ENCODE assay signal across 21 cellular contexts in the genomic region with DNA sequence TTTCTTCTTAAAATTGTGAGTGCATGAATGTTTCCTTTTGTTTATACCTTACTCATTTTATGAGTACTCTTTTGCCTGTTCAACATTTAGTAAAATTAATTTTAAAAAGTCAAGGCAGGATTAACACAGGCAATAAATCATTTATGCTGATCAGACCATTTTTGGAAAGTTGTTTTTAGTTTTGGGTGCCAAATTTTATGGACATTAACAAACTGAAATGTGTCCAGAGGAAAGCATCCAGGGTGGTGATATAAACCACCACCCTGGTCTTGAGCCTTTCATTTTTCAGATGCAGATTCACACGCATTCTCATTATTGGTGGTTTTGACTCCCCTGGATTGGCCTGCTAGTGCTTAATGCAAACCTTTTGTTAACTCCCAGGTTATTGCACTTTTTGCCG. TPM values are rescaled to one million over a fixed set of nuclear protein-coding genes. Genes with fewer than 3 reads are reported as not detected.
DNase-seq lines count a peak whose midpoint lies in the region; ATAC-seq, FAIRE-seq and TF ChIP-seq lines count a peak whose summit lies in the region.
"Had no signal": no experiment of that assay in that cellular context is flagged by ENCODE, and none has a peak within 500 bp of the region (broad histone marks: within the 10 kb centered on the region; RNA-seq: fewer than 3 reads in every experiment).

No MANE protein-coding gene starts in this region.

- in situ Hi-C loops in HAP-1 (cut with MboI; ENCODE audit: low sequenced_read_pairs), result no loop called here
- in situ Hi-C loops in transverse colon (cut with MboI; ENCODE audit: low pct_ligation_motif_present in 1 of 4, low pct_unique_long_range_greater_than_20kb in 1 of 4, low sequenced_read_pairs in 3 of 4), result no loop called here

- H3K36me3 Mint-ChIP-seq in WTC11, result no peaks in the 10 kb centered on the region

- H3K27ac ChIP-seq in transverse colon, result peak overlapping the region in 3 of 4 donors; percentile 59 to 68 (median 64)
- H3K27ac ChIP-seq: Peyer's patch had no signal

- CTCF ChIA-PET in WTC11 (lab: Charles Lee), result no interaction called here

- H3K27me3 Mint-ChIP-seq in WTC11 (ENCODE audit: low read depth), result no peaks in the 10 kb centered on the region
- H3K27me3 Mint-ChIP-seq: CD4-positive, alpha-beta T cell had no signal

- TF ChIP-seq CTCF in WTC11 (IDR thresholded peaks at IDR 0.05) (no peak), transverse colon (IDR thresholded peaks at IDR 0.05) (no peak)

- peaks cover 54% of the 10 kb centered on the region for H3K4me1 Mint-ChIP-seq in WTC11

- peaks cover 13% of the 10 kb centered on the region for H3K4me1 ChIP-seq in HAP-1
- H3K4me1 ChIP-seq in transverse colon, result peaks cover 0 to 13% (median 4%) of the 10 kb centered on the region in 4 donors
- H3K4me1 ChIP-seq: Peyer's patch had no signal

- FAIRE-seq in islet of Langerhans (lab: Jason Lieb, UNC) (peak; percentile 24), GM12892 (lab: Jason Lieb, UNC) (no peak), GM19239 (lab: Jason Lieb, UNC) (no peak)
- FAIRE-seq: H1 had no signal

- DNase-seq in HAP-1 (ENCODE audit: low spot score in 2 of 2), result peak; percentile 18 to 22
- no peak for DNase-seq in WTC11 (ENCODE audit: low spot score)
- DNase-seq in transverse colon, result no peak
- no peak for DNase-seq in GM12892 (ENCODE audit: insufficient read length)
- no peak for DNase-seq in GM19239 (ENCODE audit: insufficient read length, low spot score)
- no peak for DNase-seq in foreskin melanocyte
- DNase-seq: CD4-positive, alpha-beta T cell; COR-L47; DMS 273 treated with DMSO at 0.1 percent for 48 hours; DMS79 treated with DMSO at 0.1 percent for 48 hours; HFFc6; KBM-7; NCI-H1092 treated with DMSO at 0.1 percent for 48 hours; NCI-H146; NCI-H2029; NCI-H345; NCI-H774; NK-92 treated with Interleukin-12 subunit alpha and Interleukin-12 subunit beta, amount 100 ng/mL, for 24 hours; Peyer's patch had no signal

- no peak for ATAC-seq in WTC11

- POLR2A ChIA-PET in WTC11 (lab: Charles Lee), result interaction anchor here (0.6 kb wide), 2 partner anchors 145 to 754 kb away, joined by 3 to 11 read pairs; no protein-coding TSS in a partner anchor

- H3K4me3 Mint-ChIP-seq in WTC11, result no peak overlapping the region
- H3K4me3 Mint-ChIP-seq: CD4-positive, alpha-beta T cell; HFFc6 had no signal

- TF ChIP-seq EP300 in transverse colon (IDR thresholded peaks at IDR 0.05; ENCODE audit: low read depth), result no peak

- no peaks in the 10 kb centered on the region for H3K36me3 ChIP-seq in HAP-1 (replicated peaks)
- no peaks in the 10 kb centered on the region for H3K36me3 ChIP-seq in transverse colon
- H3K36me3 ChIP-seq: Peyer's patch had no signal

- TF ChIP-seq POLR2A in transverse colon (IDR thresholded peaks at IDR 0.05) (no peak), GM12892 (IDR thresholded peaks at IDR 0.05; ENCODE audit: low read depth, low read length) (no peak)

- H3K9me3 ChIP-seq in HAP-1 (no peaks in the 10 kb centered on the region), transverse colon (no peaks in the 10 kb centered on the region)
- H3K9me3 ChIP-seq: Peyer's patch had no signal

- intact Hi-C loops in transverse colon (cut with DNase I; ENCODE audit: low total_unique reads), result no loop called here

- H3K27me3 ChIP-seq in HAP-1 (ENCODE audit: low read depth) (no peaks in the 10 kb centered on the region), transverse colon (no peaks in the 10 kb centered on the region)
- H3K27me3 ChIP-seq: Peyer's patch had no signal

- H3K4me3 ChIP-seq in HAP-1 (no peak overlapping the region), transverse colon (no peak overlapping the region)
- H3K4me3 ChIP-seq: Peyer's patch had no signal

- H3K9me3 Mint-ChIP-seq in WTC11, result no peaks in the 10 kb centered on the region
- H3K9me3 Mint-ChIP-seq: CD4-positive, alpha-beta T cell; HFFc6 had no signal

- 74% methylated on average over 2 of the region's 2 CpGs; no CpG with 5 or more reads in 1 of the 2 donors for WGBS in transverse colon (ENCODE audit: low coverage in 1 of 2), 2 donors

- 0 out of 2 replicates have a peak overlapping the region, but pooled peaks have one; percentile 48 for H3K27ac Mint-ChIP-seq in WTC11
- H3K27ac Mint-ChIP-seq: CD4-positive, alpha-beta T cell had no signal

TF ChIP-seq in WTC11, 78 proteins besides CTCF, POLR2A, EP300 and RAD21:
- no peak for TF ChIP-seq SMAD4 (CRISPR knock-in tag; IDR thresholded peaks at IDR 0.05)
- no peak for TF ChIP-seq ZNF317 (CRISPR knock-in tag; IDR thresholded peaks at IDR 0.05; ENCODE audit: borderline replicate concordance, low read depth)
- TF ChIP-seq, protein P1, sequence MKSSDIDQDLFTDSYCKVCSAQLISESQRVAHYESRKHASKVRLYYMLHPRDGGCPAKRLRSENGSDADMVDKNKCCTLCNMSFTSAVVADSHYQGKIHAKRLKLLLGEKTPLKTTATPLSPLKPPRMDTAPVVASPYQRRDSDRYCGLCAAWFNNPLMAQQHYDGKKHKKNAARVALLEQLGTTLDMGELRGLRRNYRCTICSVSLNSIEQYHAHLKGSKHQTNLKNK (CRISPR knock-in tag; IDR thresholded peaks at IDR 0.05), result no peak
- TF ChIP-seq, protein P2, sequence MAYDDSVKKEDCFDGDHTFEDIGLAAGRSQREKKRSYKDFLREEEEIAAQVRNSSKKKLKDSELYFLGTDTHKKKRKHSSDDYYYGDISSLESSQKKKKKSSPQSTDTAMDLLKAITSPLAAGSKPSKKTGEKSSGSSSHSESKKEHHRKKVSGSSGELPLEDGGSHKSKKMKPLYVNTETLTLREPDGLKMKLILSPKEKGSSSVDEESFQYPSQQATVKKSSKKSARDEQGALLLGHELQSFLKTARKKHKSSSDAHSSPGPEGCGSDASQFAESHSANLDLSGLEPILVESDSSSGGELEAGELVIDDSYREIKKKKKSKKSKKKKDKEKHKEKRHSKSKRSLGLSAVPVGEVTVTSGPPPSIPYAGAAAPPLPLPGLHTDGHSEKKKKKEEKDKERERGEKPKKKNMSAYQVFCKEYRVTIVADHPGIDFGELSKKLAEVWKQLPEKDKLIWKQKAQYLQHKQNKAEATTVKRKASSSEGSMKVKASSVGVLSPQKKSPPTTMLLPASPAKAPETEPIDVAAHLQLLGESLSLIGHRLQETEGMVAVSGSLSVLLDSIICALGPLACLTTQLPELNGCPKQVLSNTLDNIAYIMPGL (CRISPR knock-in tag; IDR thresholded peaks at IDR 0.05), result no peak
- TF ChIP-seq ZNF416 (CRISPR knock-in tag; IDR thresholded peaks at IDR 0.05), result no peak
- no peak for TF ChIP-seq NR2C2 (CRISPR knock-in tag; IDR thresholded peaks at IDR 0.05)
- TF ChIP-seq, protein P3, sequence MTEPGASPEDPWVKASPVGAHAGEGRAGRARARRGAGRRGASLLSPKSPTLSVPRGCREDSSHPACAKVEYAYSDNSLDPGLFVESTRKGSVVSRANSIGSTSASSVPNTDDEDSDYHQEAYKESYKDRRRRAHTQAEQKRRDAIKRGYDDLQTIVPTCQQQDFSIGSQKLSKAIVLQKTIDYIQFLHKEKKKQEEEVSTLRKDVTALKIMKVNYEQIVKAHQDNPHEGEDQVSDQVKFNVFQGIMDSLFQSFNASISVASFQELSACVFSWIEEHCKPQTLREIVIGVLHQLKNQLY (CRISPR knock-in tag; IDR thresholded peaks at IDR 0.05), result no peak
- TF ChIP-seq ELF4 (CRISPR knock-in tag; IDR thresholded peaks at IDR 0.05; ENCODE audit: low read depth), result no peak
TF ChIP-seq in WTC11: peak in this region for 0.

RNA-seq across cellular contexts. Expression of a gene that starts 26.3 kb away (rescaled TPM):
- total RNA-seq in WTC11 (2021) (40.2 to 48.6 TPM (median 42.3 TPM) in 3 replicates), transverse colon (100 to 1,000 TPM in 1 of 4 donors, 10 to 100 TPM in 3; 13.1 to 332 (median 23.5) TPM)
- not detected for polyA plus RNA-seq in GM12892 (2012; ENCODE audit: missing spikeins)

Comparison
In these comparisons a context has a peak if more than half of its experiments do, and no peak if none do; other contexts are left out.
1. DNase-seq: peak in HAP-1 (2 of 2); none in WTC11 (single experiment), transverse colon (single experiment), GM12892 (single experiment), GM19239 (single experiment) and foreskin melanocyte (single experiment).